9 cellular contexts compared by ENCODE assay signal in genomic region chr2:12819098-12819465, GRCh38.
A peak's percentile ranks its signal among the peaks of the same experiment; 100 is the strongest.
DNase-seq lines count a peak whose midpoint lies in the region; ATAC-seq and TF ChIP-seq lines count a peak whose summit lies in the region.
"Had no signal": no experiment of that assay in that cellular context is flagged by ENCODE, and none has a peak within 500 bp of the region (broad histone marks: within the 10 kb centered on the region; RNA-seq: fewer than 3 reads in every experiment).

No MANE protein-coding gene starts in this region.

- TF ChIP-seq CTCF in HFFc6 (IDR thresholded peaks at IDR 0.05) (no peak), stomach (IDR thresholded peaks at IDR 0.05) (no peak)

- peaks cover 81% of the 10 kb centered on the region for H3K4me1 Mint-ChIP-seq in HFFc6 (ENCODE audit: low read depth)

- TF ChIP-seq POLR2A in stomach (IDR thresholded peaks at IDR 0.05), result no peak

- H3K27me3 ChIP-seq in stomach, result no peaks in the 10 kb centered on the region

- peaks cover 0 to 23% (median 12%) of the 10 kb centered on the region in 4 donors for H3K4me1 ChIP-seq in stomach

- TF ChIP-seq EP300 in stomach (IDR thresholded peaks at IDR 0.05), result peak; percentile 27

- ATAC-seq in HG02588 (IDR thresholded peaks at IDR 0.05; ENCODE audit: unreplicated experiment) (no peak), GM19455 (IDR thresholded peaks at IDR 0.05; ENCODE audit: unreplicated experiment) (no peak)
- ATAC-seq: Panc1 had no signal

- H3K36me3 ChIP-seq in stomach, result no peaks in the 10 kb centered on the region

- DNase-seq in HFFc6, result peak; percentile 97
- DNase-seq in amniotic stem cell (lab: John Stamatoyannopoulos, UW), result peak; percentile 87
- peak; percentile 77 for DNase-seq in hepatic stellate cell (ENCODE audit: low spot score)
- DNase-seq in stomach, result peak; percentile 38
- no peak for DNase-seq in NCI-H2081 treated with DMSO at 0.1 percent for 48 hours (lab: John Stamatoyannopoulos, UW)
- no peak for DNase-seq in nucleus accumbens (lab: John Stamatoyannopoulos, UW)

- H3K27ac ChIP-seq in stomach, result peak overlapping the region; percentile 39 to 75 (median 70)

- no peaks in the 10 kb centered on the region for H3K27me3 Mint-ChIP-seq in HFFc6 (ENCODE audit: insufficient read depth)

- intact Hi-C loops in stomach (cut with DNase I; ENCODE audit: low total_unique reads), result no loop called here

- peak overlapping the region; percentile 76 for H3K4me3 Mint-ChIP-seq in HFFc6

- no peaks in the 10 kb centered on the region for H3K9me3 ChIP-seq in stomach

- no peaks in the 10 kb centered on the region; the same call in 1 of the 2 replicates for H3K36me3 Mint-ChIP-seq in HFFc6 (ENCODE audit: low read depth)

- H3K27ac Mint-ChIP-seq in HFFc6, result peak overlapping the region; percentile 96

- H3K4me3 ChIP-seq in stomach, result no peak overlapping the region

- WGBS in stomach, 5 donors, result 26 to 35% (median 32%) methylated on average over 3 of the region's 3 CpGs

- H3K9me3 Mint-ChIP-seq in HFFc6, result no peaks in the 10 kb centered on the region

Comparison
In these comparisons a context has a peak if more than half of its experiments do, and no peak if none do; other contexts are left out.
1. DNase-seq: peak in HFFc6 (single experiment), amniotic stem cell (single experiment), hepatic stellate cell (single experiment) and stomach (single experiment); none in NCI-H2081 treated with DMSO at 0.1 percent for 48 hours (single experiment) and nucleus accumbens (0 of 56).